In the genomic region with DNA sequence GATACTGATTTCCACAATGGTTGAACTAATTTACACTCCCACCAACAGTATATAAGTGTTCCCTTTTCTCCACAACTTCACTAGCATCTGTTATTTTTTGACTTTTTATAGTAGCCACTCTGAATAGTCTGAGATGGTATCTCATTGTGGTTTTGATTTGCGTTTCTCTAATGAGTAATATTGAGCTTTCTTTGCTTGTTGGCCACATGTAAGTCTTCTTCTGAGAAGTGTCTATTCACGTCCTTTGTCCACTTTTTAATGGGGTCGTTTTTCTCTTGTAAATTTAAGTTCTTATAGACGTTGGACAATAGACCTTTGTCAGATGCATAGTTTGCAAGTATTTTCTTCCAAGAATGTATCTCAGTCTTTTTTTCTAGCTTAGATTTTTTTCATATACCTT, we compare ENCODE assay signal across 15 cellular contexts. TPM values are rescaled to one million over a fixed set of nuclear protein-coding genes. Genes with fewer than 3 reads are reported as not detected.
A peak's percentile ranks its signal among the peaks of the same experiment; 100 is the strongest.
DNase-seq lines count a peak whose midpoint lies in the region; ATAC-seq and TF ChIP-seq lines count a peak whose summit lies in the region.
"Had no signal": no experiment of that assay in that cellular context is flagged by ENCODE, and none has a peak within 500 bp of the region (broad histone marks: within the 10 kb centered on the region; RNA-seq: fewer than 3 reads in every experiment).

No MANE protein-coding gene starts in this region.

- peak; percentile 49 for ATAC-seq in stimulated activated naive CD8-positive, alpha-beta T cell treated with anti-CD3 and anti-CD28 coated beads, Interleukin-15, amount 100 ng/mL, for 72 hours
- no peak for ATAC-seq in stimulated activated naive CD8-positive, alpha-beta T cell treated with anti-CD3 and anti-CD28 coated beads, Interleukin-15, Interleukin-2, amounts not matched to agents 100 U/mL and 50 U/mL, for 24 hours
- peak; percentile 30 for ATAC-seq in HG03469 (IDR thresholded peaks at IDR 0.05; ENCODE audit: unreplicated experiment)
- ATAC-seq in stimulated activated memory B cell treated with anti-CD40 and anti-IgM and Interleukin-4, amounts not matched to agents 10 μg/mL and 1 μg/mL and 100 μg/mL, for 72 hours = no peak
- ATAC-seq: activated CD8-positive, alpha-beta memory T cell treated with anti-CD3 and anti-CD28 coated beads, Interleukin-2, amount 10 ng/mL, durations not matched to agents 7 days and 5 days; left cardiac atrium had no signal

- H3K9me3 Mint-ChIP-seq in stimulated activated naive CD8-positive, alpha-beta T cell treated with anti-CD3 and anti-CD28 coated beads, Interleukin-15, amount 100 ng/mL, for 72 hours = no peaks in the 10 kb centered on the region
- H3K9me3 Mint-ChIP-seq in stimulated activated memory B cell treated with anti-CD40 and anti-IgM and Interleukin-4, amounts not matched to agents 10 μg/mL and 1 μg/mL and 100 μg/mL, for 72 hours = peaks cover 3% of the 10 kb centered on the region

- no peaks in the 10 kb centered on the region for H3K27me3 ChIP-seq in A673 (replicated peaks; ENCODE audit: insufficient read depth, low read depth, low read length, poor library complexity)
- H3K27me3 ChIP-seq: SJSA1, upper lobe of left lung had no signal

- H3K4me1 Mint-ChIP-seq in stimulated activated naive CD8-positive, alpha-beta T cell treated with anti-CD3 and anti-CD28 coated beads, Interleukin-15, amount 100 ng/mL, for 72 hours = peaks cover 64% of the 10 kb centered on the region
- peaks cover 70% of the 10 kb centered on the region for H3K4me1 Mint-ChIP-seq in stimulated activated memory B cell treated with anti-CD40 and anti-IgM and Interleukin-4, amounts not matched to agents 10 μg/mL and 1 μg/mL and 100 μg/mL, for 72 hours

- H3K36me3 Mint-ChIP-seq in stimulated activated memory B cell treated with anti-CD40 and anti-IgM and Interleukin-4, amounts not matched to agents 10 μg/mL and 1 μg/mL and 100 μg/mL, for 72 hours = peaks cover 42% of the 10 kb centered on the region

- TF ChIP-seq POLR2A in erythroblast (IDR thresholded peaks at IDR 0.05; ENCODE audit: low read length) = no peak

- POLR2A ChIA-PET in HEK293 (lab: Yijun Ruan, JAX) (interaction anchor here (1.1 kb wide), 1 partner anchor 10 kb away, joined by 5 read pairs; the partner anchor contains the start of gene FBXW7), A673 (lab: Charles Lee; ENCODE audit: low non-redundant PET) (no interaction called here)

- CTCF ChIA-PET in HEK293 (lab: Yijun Ruan, JAX) (interaction anchor here (1.2 to 1.5 kb wide), 2 partner anchors 24 to 209 kb away, joined by 3 to 7 read pairs; no protein-coding TSS in a partner anchor), A673 (lab: Charles Lee) (no interaction called here)

- H3K4me3 ChIP-seq in HEK293 (ENCODE audit: low read depth, low read length) (no peak overlapping the region), A673 (ENCODE audit: low read depth, low read length, poor library complexity, severe bottlenecking) (no peak overlapping the region)
- H3K4me3 ChIP-seq: SJSA1, upper lobe of left lung had no signal

- no peak for DNase-seq in stimulated activated naive CD8-positive, alpha-beta T cell treated with anti-CD3 and anti-CD28 coated beads, Interleukin-15, amount 100 ng/mL, for 72 hours
- no peak for DNase-seq in stimulated activated naive CD8-positive, alpha-beta T cell treated with anti-CD3 and anti-CD28 coated beads, Interleukin-15, Interleukin-2, amounts not matched to agents 100 U/mL and 50 U/mL, for 24 hours
- DNase-seq in DMS79 (lab: John Stamatoyannopoulos, UW) (no peak), A673 (ENCODE audit: low spot score) (no peak), erythroblast (lab: John Stamatoyannopoulos, UW) (no peak)
- DNase-seq: activated CD8-positive, alpha-beta memory T cell treated with anti-CD3 and anti-CD28 coated beads, Interleukin-2, amount 10 ng/mL, durations not matched to agents 7 days and 5 days; activated naive CD8-positive, alpha-beta T cell treated with anti-CD3 and anti-CD28 coated beads, Interleukin-2, amount 10 ng/mL, durations not matched to agents 7 days and 5 days; caudate nucleus; left cardiac atrium; stimulated activated CD8-positive, alpha-beta memory T cell treated with anti-CD3 and anti-CD28 coated beads, Interleukin-4, amount 100 ng/mL, for 48 hours; upper lobe of left lung had no signal

- H3K27ac Mint-ChIP-seq in stimulated activated naive CD8-positive, alpha-beta T cell treated with anti-CD3 and anti-CD28 coated beads, Interleukin-15, amount 100 ng/mL, for 72 hours = no peak overlapping the region
- H3K27ac Mint-ChIP-seq in stimulated activated memory B cell treated with anti-CD40 and anti-IgM and Interleukin-4, amounts not matched to agents 10 μg/mL and 1 μg/mL and 100 μg/mL, for 72 hours = peak overlapping the region; percentile 40
- H3K27ac Mint-ChIP-seq: activated CD8-positive, alpha-beta memory T cell treated with anti-CD3 and anti-CD28 coated beads, Interleukin-2, amount 10 ng/mL, durations not matched to agents 7 days and 5 days; activated naive CD8-positive, alpha-beta T cell treated with anti-CD3 and anti-CD28 coated beads, Interleukin-2, amount 10 ng/mL, durations not matched to agents 7 days and 5 days had no signal

- intact Hi-C loops in A673 (cut with micrococcal nuclease; ENCODE audit: unreplicated experiment) = no loop called here

- H3K36me3 ChIP-seq in HEK293 (ENCODE audit: control insufficient read depth in 2 of 2, insufficient read depth in 1 of 2, low read length in 2 of 2) = no peaks in the 10 kb centered on the region
- H3K36me3 ChIP-seq in A673 (ENCODE audit: insufficient read depth, low read length, poor library complexity, severe bottlenecking) = no peaks in the 10 kb centered on the region

- TF ChIP-seq CTCF in HEK293 (tag by site-specific recombination; IDR thresholded peaks at IDR 0.05) (no peak), A673 (conservative IDR thresholded peaks at IDR 0.05; ENCODE audit: low read depth, low read length) (no peak)

- no TSS peak for BruUV-seq in A673 (replicated peaks; lab: Mats Ljungman, UMichigan)

- H3K4me1 ChIP-seq in HEK293 (ENCODE audit: control insufficient read depth, insufficient read depth, low read length) = peaks cover 9% of the 10 kb centered on the region; the same call in 1 of the 2 replicates
- no peaks in the 10 kb centered on the region for H3K4me1 ChIP-seq in A673 (ENCODE audit: insufficient read depth, low read length, poor library complexity, severe bottlenecking)

- H3K27ac ChIP-seq in HEK293 (ENCODE audit: extremely low read depth, low read depth, low read length) (no peak overlapping the region), A673 (ENCODE audit: low read depth, low read length, poor library complexity, severe bottlenecking) (no peak overlapping the region)
- H3K27ac ChIP-seq: SJSA1, upper lobe of left lung had no signal

- H3K9me3 ChIP-seq in HEK293 (ENCODE audit: control insufficient read depth, insufficient read depth, low read depth, low read length) = no peaks in the 10 kb centered on the region
- H3K9me3 ChIP-seq in A673 (ENCODE audit: low read depth, low read length, poor library complexity, severe bottlenecking) = no peaks in the 10 kb centered on the region
- H3K9me3 ChIP-seq: SJSA1, upper lobe of left lung had no signal

- H3K27me3 Mint-ChIP-seq in stimulated activated naive CD8-positive, alpha-beta T cell treated with anti-CD3 and anti-CD28 coated beads, Interleukin-15, amount 100 ng/mL, for 72 hours = no peaks in the 10 kb centered on the region
- H3K27me3 Mint-ChIP-seq in stimulated activated memory B cell treated with anti-CD40 and anti-IgM and Interleukin-4, amounts not matched to agents 10 μg/mL and 1 μg/mL and 100 μg/mL, for 72 hours = no peaks in the 10 kb centered on the region
- H3K27me3 Mint-ChIP-seq: activated CD8-positive, alpha-beta memory T cell treated with anti-CD3 and anti-CD28 coated beads, Interleukin-2, amount 10 ng/mL, durations not matched to agents 7 days and 5 days; activated naive CD8-positive, alpha-beta T cell treated with anti-CD3 and anti-CD28 coated beads, Interleukin-2, amount 10 ng/mL, durations not matched to agents 7 days and 5 days had no signal

- H3K4me3 Mint-ChIP-seq in stimulated activated naive CD8-positive, alpha-beta T cell treated with anti-CD3 and anti-CD28 coated beads, Interleukin-15, amount 100 ng/mL, for 72 hours = no peak overlapping the region
- no peak overlapping the region for H3K4me3 Mint-ChIP-seq in stimulated activated memory B cell treated with anti-CD40 and anti-IgM and Interleukin-4, amounts not matched to agents 10 μg/mL and 1 μg/mL and 100 μg/mL, for 72 hours
- H3K4me3 Mint-ChIP-seq: activated CD8-positive, alpha-beta memory T cell treated with anti-CD3 and anti-CD28 coated beads, Interleukin-2, amount 10 ng/mL, durations not matched to agents 7 days and 5 days; activated naive CD8-positive, alpha-beta T cell treated with anti-CD3 and anti-CD28 coated beads, Interleukin-2, amount 10 ng/mL, durations not matched to agents 7 days and 5 days had no signal

TF ChIP-seq in HEK293, 187 proteins besides CTCF, POLR2A, EP300 and RAD21:
- TF ChIP-seq, protein P1, sequence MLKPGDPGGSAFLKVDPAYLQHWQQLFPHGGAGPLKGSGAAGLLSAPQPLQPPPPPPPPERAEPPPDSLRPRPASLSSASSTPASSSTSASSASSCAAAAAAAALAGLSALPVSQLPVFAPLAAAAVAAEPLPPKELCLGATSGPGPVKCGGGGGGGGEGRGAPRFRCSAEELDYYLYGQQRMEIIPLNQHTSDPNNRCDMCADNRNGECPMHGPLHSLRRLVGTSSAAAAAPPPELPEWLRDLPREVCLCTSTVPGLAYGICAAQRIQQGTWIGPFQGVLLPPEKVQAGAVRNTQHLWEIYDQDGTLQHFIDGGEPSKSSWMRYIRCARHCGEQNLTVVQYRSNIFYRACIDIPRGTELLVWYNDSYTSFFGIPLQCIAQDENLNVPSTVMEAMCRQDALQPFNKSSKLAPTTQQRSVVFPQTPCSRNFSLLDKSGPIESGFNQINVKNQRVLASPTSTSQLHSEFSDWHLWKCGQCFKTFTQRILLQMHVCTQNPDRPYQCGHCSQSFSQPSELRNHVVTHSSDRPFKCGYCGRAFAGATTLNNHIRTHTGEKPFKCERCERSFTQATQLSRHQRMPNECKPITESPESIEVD (tag by site-specific recombination; IDR thresholded peaks at IDR 0.05) = 0 out of 2 replicates have a peak, but pooled peaks have one; percentile 17
- TF ChIP-seq, protein P2, sequence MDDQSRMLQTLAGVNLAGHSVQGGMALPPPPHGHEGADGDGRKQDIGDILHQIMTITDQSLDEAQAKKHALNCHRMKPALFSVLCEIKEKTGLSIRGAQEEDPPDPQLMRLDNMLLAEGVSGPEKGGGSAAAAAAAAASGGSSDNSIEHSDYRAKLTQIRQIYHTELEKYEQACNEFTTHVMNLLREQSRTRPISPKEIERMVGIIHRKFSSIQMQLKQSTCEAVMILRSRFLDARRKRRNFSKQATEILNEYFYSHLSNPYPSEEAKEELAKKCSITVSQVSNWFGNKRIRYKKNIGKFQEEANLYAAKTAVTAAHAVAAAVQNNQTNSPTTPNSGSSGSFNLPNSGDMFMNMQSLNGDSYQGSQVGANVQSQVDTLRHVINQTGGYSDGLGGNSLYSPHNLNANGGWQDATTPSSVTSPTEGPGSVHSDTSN (CRISPR knock-in tag; IDR thresholded peaks at IDR 0.05) = no peak

RNA-seq across cellular contexts. Expression of gene FBXW7, which starts 10.0 kb away (rescaled TPM):
- 30.7 and 33.5 TPM in 2 replicates for total RNA-seq in A673 (2021)

Comparison
In these comparisons a context has a peak if more than half of its experiments do, and no peak if none do; other contexts are left out.
1. ATAC-seq: peak in stimulated activated naive CD8-positive, alpha-beta T cell treated with anti-CD3 and anti-CD28 coated beads, Interleukin-15, amount 100 ng/mL, for 72 hours (single experiment) and HG03469 (single experiment); none in stimulated activated naive CD8-positive, alpha-beta T cell treated with anti-CD3 and anti-CD28 coated beads, Interleukin-15, Interleukin-2, amounts not matched to agents 100 U/mL and 50 U/mL, for 24 hours (single experiment) and stimulated activated memory B cell treated with anti-CD40 and anti-IgM and Interleukin-4, amounts not matched to agents 10 μg/mL and 1 μg/mL and 100 μg/mL, for 72 hours (single experiment).